Comparison of ENCODE assay signal across 17 cellular contexts in the genomic region with DNA sequence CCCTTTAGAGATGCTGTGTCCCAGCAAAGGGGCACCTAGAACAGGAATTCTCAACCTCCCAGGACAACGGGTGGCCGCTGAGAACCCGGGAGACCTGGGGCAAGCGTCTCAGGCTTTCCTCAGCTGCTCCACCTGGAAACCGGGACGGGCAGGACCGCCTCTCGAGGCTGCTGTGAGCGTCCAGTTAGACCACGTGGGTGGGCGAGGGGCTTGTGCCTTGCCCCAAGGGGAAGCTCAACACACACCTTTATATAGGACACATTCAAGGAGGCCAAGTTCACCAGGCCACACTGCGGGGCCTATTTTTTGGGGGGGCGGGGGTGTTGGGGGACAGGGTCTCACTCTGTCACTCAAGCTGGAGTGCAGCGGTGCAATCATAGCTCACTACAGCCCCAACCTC.
"Had no signal": no experiment of that assay in that cellular context is flagged by ENCODE, and none has a peak within 500 bp of the region (broad histone marks: within the 10 kb centered on the region; RNA-seq: fewer than 3 reads in every experiment).

No MANE protein-coding gene starts in this region.

- H3K36me3 Mint-ChIP-seq: natural killer cell had no signal

- H3K4me3 ChIP-seq: dorsolateral prefrontal cortex, gastrocnemius medialis, heart left ventricle, psoas muscle, uterus had no signal

- H3K9me3 Mint-ChIP-seq: activated T-helper 17 cell treated with anti-CD3 and anti-CD28 coated beads, Interleukin-2, amount 50 U/mL, for 72 hours; natural killer cell; T-helper 2 cell treated with Interferon-gamma antibody and Interleukin-4, amounts not matched to agents 5 μg/mL and 100 μg/mL, for 36 hours had no signal

- H3K4me3 Mint-ChIP-seq: activated naive CD4-positive, alpha-beta T cell treated with anti-CD3 and anti-CD28 coated beads for 36 hours; activated T-helper 17 cell treated with anti-CD3 and anti-CD28 coated beads, Interleukin-2, amount 50 U/mL, for 72 hours; natural killer cell; stimulated activated memory B cell treated with anti-CD40 and anti-IgM and Interleukin-4, amounts not matched to agents 10 μg/mL and 1 μg/mL and 100 μg/mL, for 72 hours; T-helper 2 cell treated with Interferon-gamma antibody and Interleukin-4, amounts not matched to agents 5 μg/mL and 100 μg/mL, for 36 hours had no signal

- H3K4me1 ChIP-seq: gastrocnemius medialis, psoas muscle, uterus had no signal

- H3K4me1 Mint-ChIP-seq: activated T-helper 17 cell treated with anti-CD3 and anti-CD28 coated beads, Interleukin-2, amount 50 U/mL, for 72 hours; stimulated activated memory B cell treated with anti-CD40 and anti-IgM and Interleukin-4, amounts not matched to agents 10 μg/mL and 1 μg/mL and 100 μg/mL, for 72 hours had no signal

- H3K27ac Mint-ChIP-seq: activated naive CD4-positive, alpha-beta T cell treated with anti-CD3 and anti-CD28 coated beads for 36 hours; activated T-helper 17 cell treated with anti-CD3 and anti-CD28 coated beads, Interleukin-2, amount 50 U/mL, for 72 hours; natural killer cell; stimulated activated memory B cell treated with anti-CD40 and anti-IgM and Interleukin-4, amounts not matched to agents 10 μg/mL and 1 μg/mL and 100 μg/mL, for 72 hours; T-helper 2 cell treated with Interferon-gamma antibody and Interleukin-4, amounts not matched to agents 5 μg/mL and 100 μg/mL, for 36 hours had no signal

- H3K36me3 ChIP-seq: gastrocnemius medialis, heart left ventricle, uterus had no signal

- H3K27ac ChIP-seq: dorsolateral prefrontal cortex, gastrocnemius medialis, psoas muscle, uterus had no signal

- ATAC-seq: activated CD4-positive, CD25-positive, alpha-beta regulatory T cell treated with anti-CD3 and anti-CD28 coated beads, Interleukin-2, amount 50 U/mL, for 24 hours; activated T-helper 17 cell treated with anti-CD3 and anti-CD28 coated beads, Interleukin-2, amount 50 U/mL, for 72 hours; gastrocnemius medialis; heart left ventricle; natural killer cell; stimulated activated memory B cell treated with anti-CD40 and anti-IgM and Interleukin-4, amounts not matched to agents 10 μg/mL and 1 μg/mL and 100 μg/mL, for 72 hours had no signal

- H3K9me3 ChIP-seq: gastrocnemius medialis had no signal

- H3K27me3 ChIP-seq: dorsolateral prefrontal cortex, gastrocnemius medialis, heart left ventricle, uterus had no signal

- FAIRE-seq: astrocyte, islet of Langerhans had no signal

- DNase-seq: activated naive CD4-positive, alpha-beta T cell treated with anti-CD3 and anti-CD28 coated beads for 36 hours; dorsolateral prefrontal cortex; erythroblast; gastrocnemius medialis; mesenchymal stem cell; natural killer cell; occipital lobe; psoas muscle; stimulated activated CD4-positive, alpha-beta T cell treated with anti-CD3 and anti-CD28 coated beads, Interleukin-12 subunit alpha, Interleukin-12 subunit beta, amount 100 ng/mL, for 4 hours; uterus had no signal

- H3K27me3 Mint-ChIP-seq: activated T-helper 17 cell treated with anti-CD3 and anti-CD28 coated beads, Interleukin-2, amount 50 U/mL, for 72 hours; stimulated activated memory B cell treated with anti-CD40 and anti-IgM and Interleukin-4, amounts not matched to agents 10 μg/mL and 1 μg/mL and 100 μg/mL, for 72 hours had no signal
